10 cellular contexts compared by ENCODE assay signal in genomic region chr17:39757931-39758873, GRCh38. TPM values are rescaled to one million over a fixed set of nuclear protein-coding genes. Genes with fewer than 3 reads are reported as not detected.
DNase-seq lines count a peak whose midpoint lies in the region; ATAC-seq and TF ChIP-seq lines count a peak whose summit lies in the region.
"Had no signal": no experiment of that assay in that cellular context is flagged by ENCODE, and none has a peak within 500 bp of the region (broad histone marks: within the 10 kb centered on the region; RNA-seq: fewer than 3 reads in every experiment).

No MANE protein-coding gene starts in this region.

- peak overlapping the region; percentile 95 to 99 (median 97) for H3K27ac Mint-ChIP-seq in CD8-positive, alpha-beta memory T cell

- H3K27me3 ChIP-seq in CD8-positive, alpha-beta memory T cell (ENCODE audit: insufficient read depth, low read length, poor library complexity, severe bottlenecking) = no peaks in the 10 kb centered on the region
- no peaks in the 10 kb centered on the region for H3K27me3 ChIP-seq in right atrium auricular region

- no peak overlapping the region for H3K27ac ChIP-seq in CD8-positive, alpha-beta memory T cell (ENCODE audit: low read depth, low read length)
- no peak overlapping the region for H3K27ac ChIP-seq in right atrium auricular region
- H3K27ac ChIP-seq: SK-N-MC had no signal

- H3K27me3 Mint-ChIP-seq in CD8-positive, alpha-beta memory T cell = peaks cover 0 to 3% of the 10 kb centered on the region in 2 donors

- peak in 4 of 5 donors; percentile 38 to 82 (median 54) for DNase-seq in CD8-positive, alpha-beta memory T cell
- peak; percentile 39 for DNase-seq in M059J (ENCODE audit: low read depth)
- DNase-seq in activated CD8-positive, alpha-beta memory T cell treated with anti-CD3 and anti-CD28 coated beads, Interleukin-2, amount 50 U/mL, for 48 hours = peak; percentile 82
- peak; percentile 52 for DNase-seq in myocyte (ENCODE audit: low read depth)
- no peak for DNase-seq in NCI-H128 (lab: John Stamatoyannopoulos, UW; ENCODE audit: unreplicated experiment)
- no peak for DNase-seq in right atrium auricular region (ENCODE audit: low spot score)
- DNase-seq: left cardiac atrium had no signal

- POLR2A ChIA-PET in CD8-positive, alpha-beta memory T cell (lab: Charles Lee) = interaction anchor here (1.6 to 2.3 kb wide), 2 partner anchors 12 to 19 kb away, joined by 10 to 16 read pairs; no protein-coding TSS in a partner anchor

- CTCF ChIA-PET in CD8-positive, alpha-beta memory T cell (lab: Charles Lee) = interaction anchor here (1.1 to 1.6 kb wide), 6 partner anchors 12 to 136 kb away, joined by 3 to 8 read pairs (median 4); partner anchors contain the start of gene MIEN1

- ATAC-seq in HG03520 (IDR thresholded peaks at IDR 0.05; ENCODE audit: unreplicated experiment) (no peak), HG03139 (IDR thresholded peaks at IDR 0.05; ENCODE audit: unreplicated experiment) (no peak)
- ATAC-seq: left cardiac atrium had no signal

- H3K4me1 Mint-ChIP-seq in CD8-positive, alpha-beta memory T cell = peaks cover 68 to 79% (median 73%) of the 10 kb centered on the region in 3 donors

- peaks cover 3 to 36% (median 8%) of the 10 kb centered on the region in 3 donors for H3K36me3 Mint-ChIP-seq in CD8-positive, alpha-beta memory T cell

- no peaks in the 10 kb centered on the region for H3K9me3 ChIP-seq in CD8-positive, alpha-beta memory T cell (ENCODE audit: low read length)
- H3K9me3 ChIP-seq in right atrium auricular region = no peaks in the 10 kb centered on the region

- peaks cover 69% of the 10 kb centered on the region for H3K4me1 ChIP-seq in CD8-positive, alpha-beta memory T cell (ENCODE audit: insufficient read depth, low read length)
- H3K4me1 ChIP-seq in right atrium auricular region = peaks cover 0 to 14% of the 10 kb centered on the region in 2 donors

- H3K4me3 Mint-ChIP-seq in CD8-positive, alpha-beta memory T cell = peak overlapping the region; percentile 65 to 88 (median 75)

- TF ChIP-seq CTCF in right atrium auricular region (IDR thresholded peaks at IDR 0.05) = no peak

- peaks cover 8% of the 10 kb centered on the region for H3K36me3 ChIP-seq in CD8-positive, alpha-beta memory T cell (ENCODE audit: insufficient read depth, low read length)
- H3K36me3 ChIP-seq in right atrium auricular region = no peaks in the 10 kb centered on the region

- H3K4me3 ChIP-seq in CD8-positive, alpha-beta memory T cell (ENCODE audit: low read length) = no peak overlapping the region
- no peak overlapping the region for H3K4me3 ChIP-seq in right atrium auricular region
- H3K4me3 ChIP-seq: SK-N-MC had no signal

- H3K9me3 Mint-ChIP-seq in CD8-positive, alpha-beta memory T cell = no peaks in the 10 kb centered on the region

RNA-seq across cellular contexts. Expression of gene GRB7, which starts 20.5 kb away (rescaled TPM):
- not detected for total RNA-seq in CD8-positive, alpha-beta memory T cell
- polyA plus RNA-seq in CD8-positive, alpha-beta memory T cell = not detected
- total RNA-seq in M059J (2014; rRNA removed; shearing (Covaris generic)) = not detected in 2 replicates
- not detected in 2 replicates for total RNA-seq in myocyte
- 0.11 TPM for polyA plus RNA-seq in myocyte (2012)
- 1 to 10 TPM; 3.4 to 5.8 TPM for total RNA-seq in right atrium auricular region

RNA-seq across cellular contexts. Expression of gene MIEN1, which starts 27.9 kb away (rescaled TPM):
- 10 to 100 TPM; 42.3 to 46.2 TPM for total RNA-seq in CD8-positive, alpha-beta memory T cell
- polyA plus RNA-seq in CD8-positive, alpha-beta memory T cell = 114 TPM
- total RNA-seq in M059J (2014; rRNA removed; shearing (Covaris generic)) = 84.5 and 89.4 TPM in 2 replicates
- total RNA-seq in myocyte (47.9 and 55.2 TPM in 2 replicates), right atrium auricular region (10 to 100 TPM; 77.5 to 77.8 TPM)
- polyA plus RNA-seq in myocyte (2012) = 93.3 TPM

RNA-seq across cellular contexts. Expression of gene ERBB2, which starts 58.3 kb away (rescaled TPM):
- total RNA-seq in CD8-positive, alpha-beta memory T cell = 1 to 10 TPM; 3.6 to 3.9 TPM
- 2.4 TPM for polyA plus RNA-seq in CD8-positive, alpha-beta memory T cell
- total RNA-seq in M059J (2014; rRNA removed; shearing (Covaris generic)) = 1.2 and 1.8 TPM in 2 replicates
- total RNA-seq in myocyte (87.4 and 119 TPM in 2 replicates), right atrium auricular region (10 to 100 TPM; 73.5 to 85.5 TPM)
- 74.7 TPM for polyA plus RNA-seq in myocyte (2012)

Comparison
In these comparisons a context has a peak if more than half of its experiments do, and no peak if none do; other contexts are left out.
1. DNase-seq: peak in CD8-positive, alpha-beta memory T cell (4 of 5), M059J (single experiment), activated CD8-positive, alpha-beta memory T cell treated with anti-CD3 and anti-CD28 coated beads, Interleukin-2, amount 50 U/mL, for 48 hours (single experiment) and myocyte (single experiment); none in NCI-H128 (single experiment) and right atrium auricular region (single experiment).
2. RNA of gene ERBB2, which starts 58.3 kb away (total RNA-seq): 87.4 to 119 TPM in myocyte and 73.5 to 85.5 TPM in right atrium auricular region; 3.6 to 3.9 TPM in CD8-positive, alpha-beta memory T cell and 1.2 to 1.8 TPM in M059J; every median in the first group is over 10 times any median in the second.